ENCODE assay signal across 19 cellular contexts in the genomic region with DNA sequence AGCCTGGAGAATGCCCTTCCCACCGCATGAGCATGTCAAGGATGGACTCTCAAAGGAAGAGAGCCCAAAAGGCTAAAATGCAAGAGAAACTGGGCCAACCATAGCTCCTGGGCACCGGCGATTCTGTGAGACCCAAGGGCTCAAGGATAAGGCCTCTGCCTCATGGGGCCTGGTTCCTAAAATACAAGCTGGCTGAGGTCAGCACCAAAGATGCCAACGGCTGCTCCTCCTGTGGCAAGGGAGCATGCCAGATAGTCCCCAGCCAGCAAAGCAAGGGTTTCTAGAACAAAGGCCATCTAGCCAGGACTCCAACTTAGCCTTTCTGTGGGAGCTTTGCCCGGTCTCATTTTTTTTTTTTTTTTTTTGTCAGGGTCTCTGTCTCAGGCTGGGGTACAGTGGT. TPM values are rescaled to one million over a fixed set of nuclear protein-coding genes. Genes with fewer than 3 reads are reported as not detected.
"Had no signal": no experiment of that assay in that cellular context is flagged by ENCODE, and none has a peak within 500 bp of the region (broad histone marks: within the 10 kb centered on the region; RNA-seq: fewer than 3 reads in every experiment).

No MANE protein-coding gene starts in this region.

- H3K36me3 ChIP-seq: upper lobe of left lung had no signal

- ATAC-seq: activated CD8-positive, alpha-beta memory T cell treated with anti-CD3 and anti-CD28 coated beads, Interleukin-2, amount 10 ng/mL, durations not matched to agents 7 days and 5 days; activated naive CD8-positive, alpha-beta T cell treated with anti-CD3 and anti-CD28 coated beads, Interleukin-2, amount 50 U/mL, for 24 hours; stimulated activated naive CD8-positive, alpha-beta T cell treated with anti-CD3 and anti-CD28 coated beads, Interleukin-15, Interleukin-2, amounts not matched to agents 100 U/mL and 50 U/mL, for 24 hours; T-cell had no signal

- H3K27me3 ChIP-seq: suprapubic skin, upper lobe of left lung had no signal

- DNase-seq: activated CD4-positive, alpha-beta memory T cell treated with anti-CD3 and anti-CD28 coated beads for 36 hours; activated CD8-positive, alpha-beta memory T cell treated with anti-CD3 and anti-CD28 coated beads, Interleukin-2, amount 10 ng/mL, durations not matched to agents 7 days and 5 days; activated naive CD4-positive, alpha-beta T cell treated with anti-CD3 and anti-CD28 coated beads for 36 hours; activated naive CD8-positive, alpha-beta T cell treated with anti-CD3 and anti-CD28 coated beads, Interleukin-2, amount 50 U/mL, for 24 hours; activated T-cell treated with anti-CD3 and anti-CD28 coated beads, Interleukin-2, amount 50 U/mL, for 1 hour; cortex of kidney; effector CD8-positive, alpha-beta T cell; foreskin fibroblast; glutamatergic neuron; midbrain; SK-N-SH; stimulated activated CD4-positive, alpha-beta T cell treated with anti-CD3 and anti-CD28 coated beads, Interleukin-4, amount 100 ng/mL, for 4 hours; stimulated activated naive CD8-positive, alpha-beta T cell treated with anti-CD3 and anti-CD28 coated beads, Interleukin-15, Interleukin-2, amounts not matched to agents 100 U/mL and 50 U/mL, for 24 hours; T-cell; T1000; upper lobe of left lung had no signal

- H3K9me3 ChIP-seq: SK-N-SH, suprapubic skin, upper lobe of left lung had no signal

- H3K27ac ChIP-seq: suprapubic skin, upper lobe of left lung had no signal

- FAIRE-seq: astrocyte had no signal

- H3K4me3 ChIP-seq: suprapubic skin, upper lobe of left lung had no signal

- H3K4me1 ChIP-seq: suprapubic skin, upper lobe of left lung had no signal

RNA-seq across cellular contexts. Expression of a gene that starts 20.1 kb away (rescaled TPM):
- total RNA-seq: activated CD4-positive, alpha-beta memory T cell treated with anti-CD3 and anti-CD28 coated beads for 36 hours; activated CD8-positive, alpha-beta memory T cell treated with anti-CD3 and anti-CD28 coated beads, Interleukin-2, amount 10 ng/mL, durations not matched to agents 7 days and 5 days; activated T-helper 2 cell treated with anti-CD3 and anti-CD28 coated beads, Interferon-gamma antibody, Interleukin-2, Interleukin-4, amounts not matched to agents 10 μg/mL and 5 μg/mL and 100 μg/mL, durations not matched to agents 14 hours and 24 hours and 36 hours had no signal
